In the genomic region with DNA sequence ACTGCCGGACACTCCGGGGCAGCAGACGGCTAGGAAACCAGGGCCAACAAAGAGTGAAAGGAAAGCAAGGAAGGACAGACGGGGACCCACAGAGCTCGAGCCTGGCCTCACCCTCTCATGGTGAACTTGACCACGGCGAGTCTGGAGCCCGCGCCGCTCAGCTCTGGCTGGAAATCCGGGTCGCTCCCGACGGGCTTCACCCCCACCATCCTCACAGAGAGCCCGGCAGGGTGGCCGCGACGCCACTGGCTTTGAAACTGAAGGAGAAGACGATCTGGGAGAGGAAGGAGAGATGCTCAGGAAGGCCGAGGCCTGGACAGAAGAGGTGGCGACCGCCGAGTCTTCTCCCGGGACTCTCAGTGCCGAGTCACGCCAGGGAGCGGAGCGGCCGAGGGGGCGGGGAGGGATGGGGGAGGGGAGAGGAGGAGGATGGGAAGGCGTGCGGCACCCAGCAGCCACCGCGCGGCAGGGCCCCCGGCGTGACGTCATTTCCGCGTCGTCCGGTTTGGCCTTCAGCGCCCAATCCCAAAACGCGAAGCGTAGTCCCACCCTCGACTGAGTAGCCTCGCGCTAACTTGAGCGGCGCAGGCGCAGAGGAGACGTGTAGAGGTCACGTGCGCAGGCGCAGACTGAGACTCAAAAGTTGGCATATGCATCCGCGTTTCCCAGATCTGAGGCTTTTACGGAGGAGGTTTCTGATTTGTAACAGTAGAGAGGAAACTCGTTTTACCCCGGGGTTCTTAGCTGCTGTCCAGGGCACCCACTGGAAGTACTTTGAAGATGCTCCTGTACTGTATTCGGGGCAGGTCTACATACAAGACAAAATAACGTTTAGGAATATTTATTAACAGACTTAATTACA, we compare ENCODE assay signal across 8 cellular contexts. TPM values are rescaled to one million over a fixed set of nuclear protein-coding genes. Genes with fewer than 3 reads are reported as not detected.
DNase-seq lines count a peak whose midpoint lies in the region; TF ChIP-seq lines count a peak whose summit lies in the region.

A gene (minus strand): TSS at position 361 of the 862 bp plus-strand sequence. CDS start 152 bp downstream, at position 209.

- peaks cover 7 to 18% (median 11%) of the 10 kb centered on the region in 3 experiments; a peak in 6 of 7 replicates for H3K36me3 Mint-ChIP-seq in H9 (ENCODE audit: insufficient read depth in 1 of 3, low read depth in 3 of 3)
- peaks cover 17% of the 10 kb centered on the region for H3K36me3 Mint-ChIP-seq in nephron (ENCODE audit: low read depth)
- peaks cover 29% of the 10 kb centered on the region for H3K36me3 Mint-ChIP-seq in stimulated activated naive CD8-positive, alpha-beta T cell treated with anti-CD3 and anti-CD28 coated beads, Interleukin-15, Interleukin-2, amounts not matched to agents 100 ng/mL and 50 ng/mL, for 24 hours (ENCODE audit: low read depth)

- H4K91ac ChIP-seq in H9 (ENCODE audit: insufficient read length, low read depth, low read length): no peak within 1 kb of the TSS

- H3K36me3 ChIP-seq in MG63: peaks cover 34% of the 10 kb centered on the region

- H2BK20ac ChIP-seq in H9 (ENCODE audit: low read depth, low read length, poor library complexity, severe bottlenecking): no peak within 1 kb of the TSS

- peak within 1 kb of the TSS; percentile 98 to 99 for H3K4me3 Mint-ChIP-seq in H9
- H3K4me3 Mint-ChIP-seq in nephron: peak within 1 kb of the TSS; percentile 99 to 100 (median 100)
- peak within 1 kb of the TSS; percentile 99 for H3K4me3 Mint-ChIP-seq in stimulated activated naive CD8-positive, alpha-beta T cell treated with anti-CD3 and anti-CD28 coated beads, Interleukin-15, Interleukin-2, amounts not matched to agents 100 ng/mL and 50 ng/mL, for 24 hours

- no peak within 1 kb of the TSS for H4K8ac ChIP-seq in H9 (replicated peaks; ENCODE audit: insufficient read length, low read depth, low read length)

- H3K14ac ChIP-seq in H9 (ENCODE audit: insufficient read depth, low read length): peak within 1 kb of the TSS; percentile 93

- peak; percentile 99 for DNase-seq in ELF-1 (ENCODE audit: low read depth, low spot score)
- peak; percentile 99 for DNase-seq in H9
- DNase-seq in MG63: peak; percentile 98
- peak; percentile 95 for DNase-seq in SHP77 treated with DMSO at 0.1 percent for 48 hours (lab: John Stamatoyannopoulos, UW)
- peak; percentile 100 for DNase-seq in activated effector memory CD4-positive, alpha-beta T cell treated with anti-CD3 and anti-CD28 coated beads, Interleukin-2, amount 50 U/mL, for 16 hours
- peak; percentile 99 for DNase-seq in fibroblast of the aortic adventitia (ENCODE audit: low read depth)

- H3K27ac ChIP-seq in H9 (ENCODE audit: insufficient read length, low read depth, low read length): no peak within 1 kb of the TSS

- H3K9me3 ChIP-seq in H9 (ENCODE audit: control insufficient read depth, low read depth, low read length): no peaks in the 10 kb centered on the region
- H3K9me3 ChIP-seq in MG63: no peaks in the 10 kb centered on the region

- peak within 1 kb of the TSS; percentile 85 for H3K9ac ChIP-seq in H9 (ENCODE audit: extremely low read depth, insufficient read length, low read length)

- peak within 1 kb of the TSS; percentile 99 for H3K4me2 ChIP-seq in H9 (ENCODE audit: insufficient read depth, insufficient read length, low read length)

- H3K4me3 ChIP-seq in MG63: peak within 1 kb of the TSS; percentile 98
- peak within 1 kb of the TSS; percentile 88 for H3K4me3 ChIP-seq in fibroblast of the aortic adventitia (ENCODE audit: low read depth, low read length)

- no peaks in the 10 kb centered on the region for H3K27me3 ChIP-seq in H9 (ENCODE audit: insufficient read depth, low read length)
- H3K27me3 ChIP-seq in MG63: no peaks in the 10 kb centered on the region

- no peak within 1 kb of the TSS for H3K4ac ChIP-seq in H9 (ENCODE audit: low read depth, low read length)

- H3K27me3 Mint-ChIP-seq in H9 (ENCODE audit: low read depth) (peaks cover 7% of the 10 kb centered on the region), nephron (ENCODE audit: low read depth) (no peaks in the 10 kb centered on the region)
- H3K27me3 Mint-ChIP-seq in stimulated activated naive CD8-positive, alpha-beta T cell treated with anti-CD3 and anti-CD28 coated beads, Interleukin-15, Interleukin-2, amounts not matched to agents 100 ng/mL and 50 ng/mL, for 24 hours: no peaks in the 10 kb centered on the region

- H2BK12ac ChIP-seq in H9 (ENCODE audit: insufficient read length, low read depth, low read length): no peak within 1 kb of the TSS

- no peak within 1 kb of the TSS for H2BK15ac ChIP-seq in H9 (ENCODE audit: low read depth, low read length)

- H3K27ac Mint-ChIP-seq in H9 (peak within 1 kb of the TSS; percentile 99 to 100 (median 100)), nephron (peak within 1 kb of the TSS; percentile 96 to 98 (median 96))
- H3K27ac Mint-ChIP-seq in stimulated activated naive CD8-positive, alpha-beta T cell treated with anti-CD3 and anti-CD28 coated beads, Interleukin-15, Interleukin-2, amounts not matched to agents 100 ng/mL and 50 ng/mL, for 24 hours: peak within 1 kb of the TSS; percentile 96

- H3K18ac ChIP-seq in H9 (ENCODE audit: insufficient read length, low read depth, low read length): peak within 1 kb of the TSS; percentile 89

- H3K79me2 ChIP-seq in H9 (ENCODE audit: insufficient read depth, low read length): peaks cover 36% of the 10 kb centered on the region

- no peak within 1 kb of the TSS for H4K5ac ChIP-seq in H9 (ENCODE audit: insufficient read length, low read depth, low read length)

- peaks cover 8% of the 10 kb centered on the region for H3K23me2 ChIP-seq in H9 (ENCODE audit: insufficient read length, low read depth, low read length, poor library complexity, severe bottlenecking)

- no peaks in the 10 kb centered on the region for H4K20me1 ChIP-seq in H9 (ENCODE audit: control insufficient read depth, insufficient read depth, insufficient read length)

- no peaks in the 10 kb centered on the region for H3K79me1 ChIP-seq in H9 (ENCODE audit: insufficient read depth, low read depth, low read length, poor library complexity, severe bottlenecking)

- WGBS in H9 (ENCODE audit: extremely low coverage, insufficient read length, low lambda C conversion rate): no CpG with 5 or more reads among the region's 63 CpGs

- H3K56ac ChIP-seq in H9 (ENCODE audit: insufficient read length, low read depth, low read length): no peak within 1 kb of the TSS

- no peak within 1 kb of the TSS for H3T11ph ChIP-seq in H9 (ENCODE audit: low read length)

- H2BK5ac ChIP-seq in H9 (ENCODE audit: insufficient read length, low read length): peak within 1 kb of the TSS; percentile 32

- H3K23ac ChIP-seq in H9 (ENCODE audit: insufficient read length, low read depth, low read length): no peak within 1 kb of the TSS

- no peaks in the 10 kb centered on the region for H3K4me1 ChIP-seq in H9 (ENCODE audit: insufficient read depth, low read length)

- no peak within 1 kb of the TSS for H2AFZ ChIP-seq in H9 (ENCODE audit: low read length)

- H3K4me1 Mint-ChIP-seq in H9 (peaks cover 11 to 16% of the 10 kb centered on the region in 2 experiments), nephron (peaks cover 45% of the 10 kb centered on the region)
- peaks cover 47% of the 10 kb centered on the region for H3K4me1 Mint-ChIP-seq in stimulated activated naive CD8-positive, alpha-beta T cell treated with anti-CD3 and anti-CD28 coated beads, Interleukin-15, Interleukin-2, amounts not matched to agents 100 ng/mL and 50 ng/mL, for 24 hours (ENCODE audit: low read depth)

- H2AK5ac ChIP-seq in H9 (ENCODE audit: insufficient read length, low read length): no peak within 1 kb of the TSS

- no peaks in the 10 kb centered on the region; a peak in 1 of 5 replicates for H3K9me3 Mint-ChIP-seq in H9
- no peaks in the 10 kb centered on the region for H3K9me3 Mint-ChIP-seq in nephron
- H3K9me3 Mint-ChIP-seq in stimulated activated naive CD8-positive, alpha-beta T cell treated with anti-CD3 and anti-CD28 coated beads, Interleukin-15, Interleukin-2, amounts not matched to agents 100 ng/mL and 50 ng/mL, for 24 hours: no peaks in the 10 kb centered on the region

- no peak within 1 kb of the TSS for H2BK120ac ChIP-seq in H9 (ENCODE audit: low read depth, low read length, poor library complexity, severe bottlenecking)

- TF ChIP-seq CTCF in H9 (conservative IDR thresholded peaks at IDR 0.05) (no peak), fibroblast of the aortic adventitia (IDR thresholded peaks at IDR 0.05; ENCODE audit: insufficient read depth, low read length) (no peak), nephron (IDR thresholded peaks at IDR 0.05; ENCODE audit: unreplicated experiment in 3 of 3) (no peak)

RNA-seq across cellular contexts. Expression of the gene that starts here (rescaled TPM):
- total RNA-seq in H9 (2021) (90.4 and 92.0 TPM in 2 replicates), fibroblast of the aortic adventitia (ENCODE audit: low replicate concordance) (30.2 and 68.3 TPM in 2 replicates)
- 116 and 128 TPM in 2 replicates for total RNA-seq in MG63 (2014; rRNA removed; shearing (Covaris generic); ENCODE audit: low replicate concordance)
